In genomic region chr9:77251050-77251449, GRCh38 we compare ENCODE assay signal across 23 cellular contexts.
DNase-seq lines count a peak whose midpoint lies in the region; FAIRE-seq and TF ChIP-seq lines count a peak whose summit lies in the region.
"Had no signal": no experiment of that assay in that cellular context is flagged by ENCODE, and none has a peak within 500 bp of the region (broad histone marks: within the 10 kb centered on the region; RNA-seq: fewer than 3 reads in every experiment).

No MANE protein-coding gene starts in this region.

- H4K20me1 ChIP-seq in astrocyte (ENCODE audit: insufficient read depth, low read length) (no peaks in the 10 kb centered on the region), osteoblast (ENCODE audit: insufficient read depth, low read length) (no peaks in the 10 kb centered on the region)

- H3K9ac ChIP-seq in astrocyte (ENCODE audit: low read length), result no peak overlapping the region

- H2AFZ ChIP-seq in astrocyte (ENCODE audit: low read depth, low read length) (no peak overlapping the region), osteoblast (ENCODE audit: low read length) (no peak overlapping the region)

- H3K4me1 Mint-ChIP-seq in astrocyte (ENCODE audit: low read depth, unreplicated experiment) (peaks cover 3% of the 10 kb centered on the region), glutamatergic neuron (ENCODE audit: low read depth, unreplicated experiment) (no peaks in the 10 kb centered on the region)

- H3K4me2 ChIP-seq in astrocyte (ENCODE audit: low read length), result peak overlapping the region; percentile 2
- H3K4me2 ChIP-seq in osteoblast (ENCODE audit: insufficient read depth, low read length), result no peak overlapping the region

- no peaks in the 10 kb centered on the region for H3K79me2 ChIP-seq in astrocyte (ENCODE audit: insufficient read depth, low read length)
- H3K79me2 ChIP-seq in osteoblast (ENCODE audit: insufficient read depth, low read length), result no peaks in the 10 kb centered on the region

- TF ChIP-seq CTCF in AG10803 (conservative IDR thresholded peaks at IDR 0.05; ENCODE audit: low read length), result no peak
- no peak for TF ChIP-seq CTCF in astrocyte (IDR thresholded peaks at IDR 0.05; ENCODE audit: insufficient read depth, low read depth, low read length)
- no peak for TF ChIP-seq CTCF in osteoblast (IDR thresholded peaks at IDR 0.05; ENCODE audit: extremely low read depth, low read depth, low read length)
- TF ChIP-seq CTCF in glutamatergic neuron (IDR thresholded peaks at IDR 0.05; ENCODE audit: partially characterized antibody, unreplicated experiment), result no peak

- H3K4me3 ChIP-seq in AG10803 (ENCODE audit: low read length), result no peak overlapping the region
- no peak overlapping the region for H3K4me3 ChIP-seq in astrocyte (ENCODE audit: insufficient read depth, low read depth, low read length)
- H3K4me3 ChIP-seq in osteoblast (ENCODE audit: insufficient read depth, low read length), result no peak overlapping the region

- no peak overlapping the region for H3K27ac ChIP-seq in astrocyte (ENCODE audit: low read depth, low read length)
- H3K27ac ChIP-seq in osteoblast (ENCODE audit: low read depth, low read length), result peak overlapping the region; percentile 14
- H3K27ac ChIP-seq: C4-2B, HL-60 had no signal

- H3K4me3 Mint-ChIP-seq in astrocyte (ENCODE audit: unreplicated experiment) (no peak overlapping the region), glutamatergic neuron (ENCODE audit: unreplicated experiment) (no peak overlapping the region)
- H3K4me3 Mint-ChIP-seq: CD8-positive, alpha-beta memory T cell; HFFc6 had no signal

- H3K27me3 Mint-ChIP-seq in astrocyte (ENCODE audit: low read depth, unreplicated experiment) (no peaks in the 10 kb centered on the region), glutamatergic neuron (ENCODE audit: unreplicated experiment) (no peaks in the 10 kb centered on the region)
- H3K27me3 Mint-ChIP-seq: CD8-positive, alpha-beta memory T cell had no signal

- FAIRE-seq in HTR-8/SVneo (lab: Jason Lieb, UNC) (no peak), astrocyte (lab: Jason Lieb, UNC) (no peak)

- H3K4me1 ChIP-seq in astrocyte (ENCODE audit: insufficient read depth, low read length) (no peaks in the 10 kb centered on the region), osteoblast (ENCODE audit: insufficient read depth, low read length) (peaks cover 3% of the 10 kb centered on the region)

- no peaks in the 10 kb centered on the region for H3K9me3 ChIP-seq in astrocyte (ENCODE audit: insufficient read depth, low read depth, low read length)
- H3K9me3 ChIP-seq in osteoblast (ENCODE audit: low read depth, low read length), result no peaks in the 10 kb centered on the region

- no peak overlapping the region for H3K27ac Mint-ChIP-seq in astrocyte (ENCODE audit: unreplicated experiment)
- H3K27ac Mint-ChIP-seq in glutamatergic neuron (ENCODE audit: unreplicated experiment), result no peak overlapping the region
- H3K27ac Mint-ChIP-seq: HFFc6 had no signal

- H3K36me3 Mint-ChIP-seq in astrocyte (ENCODE audit: low read depth, unreplicated experiment) (peaks cover 10% of the 10 kb centered on the region), glutamatergic neuron (ENCODE audit: unreplicated experiment) (no peaks in the 10 kb centered on the region)

- no peaks in the 10 kb centered on the region for H3K27me3 ChIP-seq in astrocyte (ENCODE audit: insufficient read depth, low read length)
- no peaks in the 10 kb centered on the region for H3K27me3 ChIP-seq in osteoblast (ENCODE audit: insufficient read depth, low read length)

- DNase-seq in AG10803 (ENCODE audit: low read depth) (peak; percentile 1), HTR-8/SVneo (ENCODE audit: insufficient read length, low spot score) (peak; percentile 18), astrocyte (ENCODE audit: low read depth) (peak; percentile 23), osteoblast (ENCODE audit: insufficient read length, low spot score, missing footprints) (no peak), OCI-M1 (lab: John Stamatoyannopoulos, UW) (no peak), glutamatergic neuron (no peak)
- DNase-seq in effector CD4-positive, alpha-beta T cell, result no peak
- DNase-seq: 8988T; Calu3; CD8-positive, alpha-beta memory T cell; DMS153; GF-D8; H7; HFFc6; KG1; MV-4-11; NCI-H1105 treated with DMSO at 0.1 percent for 48 hours; NCI-H2081; NCI-H2171; NCI-H524 treated with DMSO at 0.1 percent for 48 hours; SHP77 had no signal

- no peaks in the 10 kb centered on the region for H3K36me3 ChIP-seq in astrocyte (ENCODE audit: insufficient read depth, low read length)
- no peaks in the 10 kb centered on the region for H3K36me3 ChIP-seq in osteoblast (ENCODE audit: insufficient read depth, low read length)

- H3K9me3 Mint-ChIP-seq in astrocyte (ENCODE audit: unreplicated experiment), result no peaks in the 10 kb centered on the region
- no peaks in the 10 kb centered on the region for H3K9me3 Mint-ChIP-seq in glutamatergic neuron (ENCODE audit: unreplicated experiment)
- H3K9me3 Mint-ChIP-seq: HFFc6 had no signal

Comparison
In these comparisons a context has a peak if more than half of its experiments do, and no peak if none do; other contexts are left out.
1. DNase-seq: peak in AG10803 (single experiment), HTR-8/SVneo (single experiment) and astrocyte (single experiment); none in osteoblast (single experiment), OCI-M1 (single experiment), glutamatergic neuron (single experiment) and effector CD4-positive, alpha-beta T cell (single experiment).